Comparison of ENCODE assay signal across 12 cellular contexts in genomic region chr16:50709061-50709695, GRCh38. TPM values are rescaled to one million over a fixed set of nuclear protein-coding genes. Genes with fewer than 3 reads are reported as not detected.
DNase-seq lines count a peak whose midpoint lies in the region; ATAC-seq lines count a peak whose summit lies in the region.
"Had no signal": no experiment of that assay in that cellular context is flagged by ENCODE, and none has a peak within 500 bp of the region (broad histone marks: within the 10 kb centered on the region; RNA-seq: fewer than 3 reads in every experiment).

No MANE protein-coding gene starts in this region.

- H3K36me3 Mint-ChIP-seq in activated CD4-positive, alpha-beta T cell treated with anti-CD3 and anti-CD28 coated beads for 36 hours (ENCODE audit: low read depth): peaks cover 26% of the 10 kb centered on the region
- peaks cover 13% of the 10 kb centered on the region for H3K36me3 Mint-ChIP-seq in activated naive CD8-positive, alpha-beta T cell

- POLR2A ChIA-PET in activated CD4-positive, alpha-beta T cell treated with anti-CD3 and anti-CD28 coated beads for 36 hours (lab: Charles Lee): interaction anchor here (0.7 to 1.7 kb wide), 3 partner anchors 17 to 32 kb away, joined by 3 to 9 read pairs (median 5); partner anchors contain the start of gene CYLD

- ATAC-seq in activated CD4-positive, alpha-beta T cell treated with anti-CD3 and anti-CD28 coated beads for 36 hours: peak; percentile 56
- peak; percentile 63 for ATAC-seq in sciatic nerve
- ATAC-seq in GM21390 (IDR thresholded peaks at IDR 0.05; ENCODE audit: unreplicated experiment): no peak

- peaks cover 10% of the 10 kb centered on the region for H3K9me3 Mint-ChIP-seq in activated CD4-positive, alpha-beta T cell treated with anti-CD3 and anti-CD28 coated beads for 36 hours (ENCODE audit: low read depth)
- peaks cover 11% of the 10 kb centered on the region for H3K9me3 Mint-ChIP-seq in activated naive CD8-positive, alpha-beta T cell (ENCODE audit: low read depth)

- CTCF ChIA-PET in activated CD4-positive, alpha-beta T cell treated with anti-CD3 and anti-CD28 coated beads for 36 hours (lab: Charles Lee): interaction anchor here (0.5 to 1.4 kb wide), 9 partner anchors 12 to 684 kb away, joined by 3 to 8 read pairs (median 4); partner anchors contain the start of genes CNEP1R1 and SNX20

- peak overlapping the region; percentile 95 for H3K27ac Mint-ChIP-seq in activated CD4-positive, alpha-beta T cell treated with anti-CD3 and anti-CD28 coated beads for 36 hours
- peak overlapping the region; percentile 59 for H3K27ac Mint-ChIP-seq in activated naive CD8-positive, alpha-beta T cell
- H3K27ac Mint-ChIP-seq: H9, neural progenitor cell had no signal

- H3K4me3 Mint-ChIP-seq in activated CD4-positive, alpha-beta T cell treated with anti-CD3 and anti-CD28 coated beads for 36 hours: peak overlapping the region; percentile 47
- no peak overlapping the region for H3K4me3 Mint-ChIP-seq in activated naive CD8-positive, alpha-beta T cell
- H3K4me3 Mint-ChIP-seq: H9, neural progenitor cell had no signal

- DNase-seq in activated CD4-positive, alpha-beta T cell treated with anti-CD3 and anti-CD28 coated beads for 36 hours: no peak
- DNase-seq in activated CD4-positive, alpha-beta T cell treated with anti-CD3 and anti-CD28 coated beads, Interleukin-2, amount 50 U/mL, for 48 hours: no peak
- peak; percentile 86 to 88 for DNase-seq in Kasumi-1 (lab: John Stamatoyannopoulos, UW)
- no peak for DNase-seq in sciatic nerve (ENCODE audit: low spot score)
- no peak for DNase-seq in stimulated activated naive CD4-positive, alpha-beta T cell (lab: John Stamatoyannopoulos, UW)
- no peak for DNase-seq in SHP77 treated with DMSO at 0.1 percent for 48 hours (lab: John Stamatoyannopoulos, UW)
- DNase-seq: H9, NCI-H510A treated with DMSO at 0.1 percent for 48 hours had no signal

- no peaks in the 10 kb centered on the region for H3K27me3 Mint-ChIP-seq in activated CD4-positive, alpha-beta T cell treated with anti-CD3 and anti-CD28 coated beads for 36 hours
- H3K27me3 Mint-ChIP-seq in activated naive CD8-positive, alpha-beta T cell: no peaks in the 10 kb centered on the region

- intact Hi-C loops in activated CD4-positive, alpha-beta T cell treated with anti-CD3 and anti-CD28 coated beads for 36 hours (cut with DNase I, micrococcal nuclease): loop anchor here in 1 of 2 experiments (5.0 kb wide), 1 partner anchor 37 kb away; no protein-coding TSS in a partner anchor
- intact Hi-C loops in sciatic nerve (cut with DNase I): no loop called here

- H3K4me1 Mint-ChIP-seq in activated CD4-positive, alpha-beta T cell treated with anti-CD3 and anti-CD28 coated beads for 36 hours: peaks cover 51% of the 10 kb centered on the region
- H3K4me1 Mint-ChIP-seq in activated naive CD8-positive, alpha-beta T cell (ENCODE audit: low read depth): peaks cover 35% of the 10 kb centered on the region

RNA-seq across cellular contexts. Expression of gene NOD2, which starts 15.8 kb away (rescaled TPM):
- 1 to 10 TPM; 6.6 to 9.3 TPM for total RNA-seq in activated CD4-positive, alpha-beta T cell treated with anti-CD3 and anti-CD28 coated beads for 36 hours
- total RNA-seq in sciatic nerve: 4.3 TPM
- total RNA-seq: HT1080 had no signal

RNA-seq across cellular contexts. Expression of gene SNX20, which starts 28.1 kb away (rescaled TPM):
- total RNA-seq in activated CD4-positive, alpha-beta T cell treated with anti-CD3 and anti-CD28 coated beads for 36 hours: 10 to 100 TPM; 43.3 to 48.9 TPM
- 2.6 TPM for total RNA-seq in sciatic nerve
- total RNA-seq: H9, HT1080 had no signal

RNA-seq across cellular contexts. Expression of gene CYLD, which starts 32.7 kb away (rescaled TPM):
- 10 to 100 TPM; 72.4 to 92.8 TPM for total RNA-seq in activated CD4-positive, alpha-beta T cell treated with anti-CD3 and anti-CD28 coated beads for 36 hours
- total RNA-seq in sciatic nerve: 52.2 TPM

Comparison
In these comparisons a context has a peak if more than half of its experiments do, and no peak if none do; other contexts are left out.
1. DNase-seq: peak in Kasumi-1 (2 of 2); none in activated CD4-positive, alpha-beta T cell treated with anti-CD3 and anti-CD28 coated beads for 36 hours (single experiment), activated CD4-positive, alpha-beta T cell treated with anti-CD3 and anti-CD28 coated beads, Interleukin-2, amount 50 U/mL, for 48 hours (0 of 2), sciatic nerve (single experiment), stimulated activated naive CD4-positive, alpha-beta T cell (0 of 6) and SHP77 treated with DMSO at 0.1 percent for 48 hours (single experiment).
2. RNA of gene SNX20, which starts 28.1 kb away (total RNA-seq): 43.3 to 48.9 TPM in activated CD4-positive, alpha-beta T cell treated with anti-CD3 and anti-CD28 coated beads for 36 hours; 2.6 TPM in sciatic nerve (single experiment); every median in the first group is over 10 times any median in the second.